In the genomic region with DNA sequence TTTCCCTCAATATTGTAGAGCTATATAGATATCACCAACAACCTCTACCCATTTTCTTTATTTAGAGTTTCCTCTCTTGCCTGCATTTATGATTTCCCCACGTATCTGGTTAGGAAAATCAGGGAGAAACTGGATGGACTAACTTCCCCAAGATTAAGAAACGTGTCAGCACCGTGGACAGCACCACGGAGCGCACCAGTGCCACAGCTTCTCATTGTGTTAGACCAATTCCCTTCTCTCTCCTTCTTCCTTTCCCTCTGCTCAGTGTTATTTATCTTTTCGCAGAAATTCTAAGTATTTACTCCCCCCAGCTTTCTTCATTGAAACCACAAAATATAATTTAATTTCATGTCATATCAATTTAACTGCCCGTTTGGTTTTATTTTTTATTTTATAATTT, we compare ENCODE assay signal across 9 cellular contexts.
A peak's percentile ranks its signal among the peaks of the same experiment; 100 is the strongest.
DNase-seq lines count a peak whose midpoint lies in the region; ATAC-seq and TF ChIP-seq lines count a peak whose summit lies in the region.
"Had no signal": no experiment of that assay in that cellular context is flagged by ENCODE, and none has a peak within 500 bp of the region (broad histone marks: within the 10 kb centered on the region; RNA-seq: fewer than 3 reads in every experiment).

No MANE protein-coding gene starts in this region.

- TF ChIP-seq RAD21 in Ishikawa (IDR thresholded peaks at IDR 0.05; ENCODE audit: low read depth) = no peak

- in situ Hi-C loops in mammary epithelial cell (cut with MboI; ENCODE audit: low sequenced_read_pairs in 2 of 2) = no loop called here

- no peak for ATAC-seq in HG03571 (IDR thresholded peaks at IDR 0.05; ENCODE audit: unreplicated experiment)
- ATAC-seq in HG03342 (IDR thresholded peaks at IDR 0.05; ENCODE audit: unreplicated experiment) = no peak
- ATAC-seq: effector memory CD8-positive, alpha-beta T cell had no signal

- no peaks in the 10 kb centered on the region for H4K20me1 ChIP-seq in mammary epithelial cell (ENCODE audit: insufficient read depth, low read length)

- CTCF ChIA-PET in mammary epithelial cell (lab: Charles Lee; ENCODE audit: low non-redundant PET) = no interaction called here

- no peak for TF ChIP-seq EP300 in Ishikawa (IDR thresholded peaks at IDR 0.05; ENCODE audit: borderline replicate concordance)

- WGBS in mammary epithelial cell (ENCODE audit: low coverage, missing lambda C conversion rate) = 8% methylated on average over 7 of the region's 7 CpGs

- no peak overlapping the region for H3K27ac ChIP-seq in mammary epithelial cell (ENCODE audit: insufficient read depth, low read depth, low read length)

- intact Hi-C loops in mammary epithelial cell (cut with micrococcal nuclease) = no loop called here

- no peaks in the 10 kb centered on the region for H3K36me3 ChIP-seq in mammary epithelial cell (ENCODE audit: insufficient read depth, low read length)

- H3K4me1 ChIP-seq in mammary epithelial cell (ENCODE audit: insufficient read depth, low read length) = no peaks in the 10 kb centered on the region

- no peak overlapping the region for H3K9ac ChIP-seq in mammary epithelial cell (ENCODE audit: insufficient read depth, low read length)

- no peak overlapping the region for H3K4me3 ChIP-seq in mammary epithelial cell (replicated peaks in 1 of 3; ENCODE audit: insufficient read depth in 1 of 3, low read depth in 2 of 3, low read length in 3 of 3)

- TF ChIP-seq CTCF in mammary epithelial cell (conservative IDR thresholded peaks at IDR 0.05 in 1 of 2, IDR thresholded peaks at IDR 0.05 in 1 of 2; ENCODE audit: extremely low read depth in 1 of 2, insufficient read depth in 1 of 2, low read depth in 1 of 2, low read length in 2 of 2) = no peak

- peak; percentile 30 for DNase-seq in Ammon's horn (ENCODE audit: low spot score)
- peak; percentile 58 for DNase-seq in mammary epithelial cell
- peak; percentile 60 for DNase-seq in kidney tubule cell (ENCODE audit: low spot score)
- no peak for DNase-seq in T-helper 9 cell
- no peak for DNase-seq in T-helper 1 cell
- DNase-seq: effector memory CD8-positive, alpha-beta T cell had no signal

- no TSS peak for BruUV-seq in mammary epithelial cell (replicated peaks; lab: Mats Ljungman, UMichigan)

- H3K79me2 ChIP-seq in mammary epithelial cell (ENCODE audit: insufficient read depth, low read length) = no peaks in the 10 kb centered on the region

- dilution Hi-C loops in mammary epithelial cell (cut with HindIII; ENCODE audit: low sequenced_read_pairs) = no loop called here

- no peaks in the 10 kb centered on the region for H3K9me3 ChIP-seq in mammary epithelial cell (replicated peaks; ENCODE audit: insufficient read depth, low read length)

- no peak overlapping the region for H2AFZ ChIP-seq in mammary epithelial cell (ENCODE audit: low read depth, low read length)

- H3K4me2 ChIP-seq in mammary epithelial cell (ENCODE audit: insufficient read depth, low read depth, low read length) = no peak overlapping the region

- no peaks in the 10 kb centered on the region for H3K27me3 ChIP-seq in mammary epithelial cell (ENCODE audit: insufficient read depth, low read length)

TF ChIP-seq in Ishikawa, 13 proteins besides CTCF, POLR2A, EP300 and RAD21:
- TF ChIP-seq, protein P1, sequence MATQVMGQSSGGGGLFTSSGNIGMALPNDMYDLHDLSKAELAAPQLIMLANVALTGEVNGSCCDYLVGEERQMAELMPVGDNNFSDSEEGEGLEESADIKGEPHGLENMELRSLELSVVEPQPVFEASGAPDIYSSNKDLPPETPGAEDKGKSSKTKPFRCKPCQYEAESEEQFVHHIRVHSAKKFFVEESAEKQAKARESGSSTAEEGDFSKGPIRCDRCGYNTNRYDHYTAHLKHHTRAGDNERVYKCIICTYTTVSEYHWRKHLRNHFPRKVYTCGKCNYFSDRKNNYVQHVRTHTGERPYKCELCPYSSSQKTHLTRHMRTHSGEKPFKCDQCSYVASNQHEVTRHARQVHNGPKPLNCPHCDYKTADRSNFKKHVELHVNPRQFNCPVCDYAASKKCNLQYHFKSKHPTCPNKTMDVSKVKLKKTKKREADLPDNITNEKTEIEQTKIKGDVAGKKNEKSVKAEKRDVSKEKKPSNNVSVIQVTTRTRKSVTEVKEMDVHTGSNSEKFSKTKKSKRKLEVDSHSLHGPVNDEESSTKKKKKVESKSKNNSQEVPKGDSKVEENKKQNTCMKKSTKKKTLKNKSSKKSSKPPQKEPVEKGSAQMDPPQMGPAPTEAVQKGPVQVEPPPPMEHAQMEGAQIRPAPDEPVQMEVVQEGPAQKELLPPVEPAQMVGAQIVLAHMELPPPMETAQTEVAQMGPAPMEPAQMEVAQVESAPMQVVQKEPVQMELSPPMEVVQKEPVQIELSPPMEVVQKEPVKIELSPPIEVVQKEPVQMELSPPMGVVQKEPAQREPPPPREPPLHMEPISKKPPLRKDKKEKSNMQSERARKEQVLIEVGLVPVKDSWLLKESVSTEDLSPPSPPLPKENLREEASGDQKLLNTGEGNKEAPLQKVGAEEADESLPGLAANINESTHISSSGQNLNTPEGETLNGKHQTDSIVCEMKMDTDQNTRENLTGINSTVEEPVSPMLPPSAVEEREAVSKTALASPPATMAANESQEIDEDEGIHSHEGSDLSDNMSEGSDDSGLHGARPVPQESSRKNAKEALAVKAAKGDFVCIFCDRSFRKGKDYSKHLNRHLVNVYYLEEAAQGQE (IDR thresholded peaks at IDR 0.05; ENCODE audit: low read depth) = peak; percentile 84
- TF ChIP-seq TAF1 (IDR thresholded peaks at IDR 0.05; ENCODE audit: low read depth) = no peak

Comparison
In these comparisons a context has a peak if more than half of its experiments do, and no peak if none do; other contexts are left out.
1. DNase-seq: peak in Ammon's horn (single experiment), mammary epithelial cell (single experiment) and kidney tubule cell (single experiment); none in T-helper 9 cell (single experiment) and T-helper 1 cell (0 of 5).